ENCODE assay signal across 1 cellular context in genomic region chr16:14562691-14563491, GRCh38.
TF ChIP-seq lines count a peak whose summit lies in the region.

No MANE protein-coding gene starts in this region.

TF ChIP-seq in HepG2, 621 proteins besides CTCF, POLR2A, EP300 and RAD21 (continued from another document and continues in another):
- TF ChIP-seq ZFP91 (CRISPR knock-in tag; IDR thresholded peaks at IDR 0.05; ENCODE audit: borderline replicate concordance) (peak; percentile 95), HDAC1 (CRISPR knock-in tag; IDR thresholded peaks at IDR 0.05) (peak; percentile 27; the same call in 1 of the 2 replicates), MAFK (conservative IDR thresholded peaks at IDR 0.05 in 1 of 2, IDR thresholded peaks at IDR 0.05 in 1 of 2; ENCODE audit: low read length in 2 of 2) (peak in 1 of 2 experiments; percentile 43; a peak in 2 of 4 replicates), GMEB1 (CRISPR knock-in tag; IDR thresholded peaks at IDR 0.05; ENCODE audit: borderline replicate concordance) (no peak), ZNF232 (CRISPR knock-in tag; IDR thresholded peaks at IDR 0.05; ENCODE audit: borderline replicate concordance) (0 out of 2 replicates have a peak, but pooled peaks have one; percentile 43), POGZ (CRISPR knock-in tag; IDR thresholded peaks at IDR 0.05) (peak; percentile 71; the same call in 1 of the 2 replicates), UBTF (CRISPR knock-in tag; IDR thresholded peaks at IDR 0.05) (no peak), ZFP62 (CRISPR knock-in tag; IDR thresholded peaks at IDR 0.05) (no peak), ZNF792 (CRISPR knock-in tag; IDR thresholded peaks at IDR 0.05) (peak; percentile 88; the same call in 1 of the 2 replicates), ZNF441 (CRISPR knock-in tag; IDR thresholded peaks at IDR 0.05; ENCODE audit: borderline replicate concordance) (no peak), ZNF761 (CRISPR knock-in tag; conservative IDR thresholded peaks at IDR 0.05) (no peak; the same call in 1 of the 2 replicates), HES4 (CRISPR knock-in tag; IDR thresholded peaks at IDR 0.05; ENCODE audit: borderline replicate concordance) (no peak), RBAK (CRISPR knock-in tag; IDR thresholded peaks at IDR 0.05) (no peak), RCOR2 (CRISPR knock-in tag; IDR thresholded peaks at IDR 0.05) (peak; percentile 94), ZGPAT (CRISPR knock-in tag; IDR thresholded peaks at IDR 0.05) (peak; percentile 91), PRPF4 (IDR thresholded peaks at IDR 0.05; ENCODE audit: low read depth, low read length, poor library complexity, severe bottlenecking) (no peak), ZNF747 (CRISPR knock-in tag; IDR thresholded peaks at IDR 0.05; ENCODE audit: borderline replicate concordance) (peak; percentile 84; the same call in 1 of the 2 replicates), ZBTB49 (CRISPR knock-in tag; IDR thresholded peaks at IDR 0.05; ENCODE audit: borderline replicate concordance) (0 out of 2 replicates have a peak, but pooled peaks have one; percentile 31), NPAS2 (CRISPR knock-in tag; IDR thresholded peaks at IDR 0.05; ENCODE audit: borderline replicate concordance) (no peak), NFRKB (IDR thresholded peaks at IDR 0.05) (no peak), ZNF782 (CRISPR knock-in tag; IDR thresholded peaks at IDR 0.05; ENCODE audit: borderline replicate concordance) (no peak), ZMAT3 (CRISPR knock-in tag; conservative IDR thresholded peaks at IDR 0.05) (no peak), KLF11 (CRISPR knock-in tag; IDR thresholded peaks at IDR 0.05) (peak; percentile 82; the same call in 1 of the 2 replicates), MNT (IDR thresholded peaks at IDR 0.05) (peak; percentile 29; the same call in 1 of the 2 replicates), ATF3 (CRISPR knock-in tag; IDR thresholded peaks at IDR 0.05) (peak; percentile 84), HINFP (CRISPR knock-in tag; IDR thresholded peaks at IDR 0.05; ENCODE audit: low read depth) (no peak), ZBED4 (CRISPR knock-in tag; IDR thresholded peaks at IDR 0.05; ENCODE audit: borderline replicate concordance) (peak; percentile 42; the same call in 1 of the 2 replicates), ZIK1 (CRISPR knock-in tag; IDR thresholded peaks at IDR 0.05; ENCODE audit: borderline replicate concordance, low read depth) (no peak), DNMT1 (CRISPR knock-in tag; IDR thresholded peaks at IDR 0.05) (no peak), TEAD2 (CRISPR knock-in tag; IDR thresholded peaks at IDR 0.05) (no peak), ISL2 (CRISPR knock-in tag; IDR thresholded peaks at IDR 0.05) (peak; percentile 92), KMT2A (CRISPR knock-in tag; IDR thresholded peaks at IDR 0.05) (peak; percentile 70; the same call in 1 of the 2 replicates), GZF1 (CRISPR knock-in tag; IDR thresholded peaks at IDR 0.05) (no peak), ZNF33B (CRISPR knock-in tag; IDR thresholded peaks at IDR 0.05) (no peak), ZNF749 (CRISPR knock-in tag; IDR thresholded peaks at IDR 0.05; ENCODE audit: borderline replicate concordance) (0 out of 2 replicates have a peak, but pooled peaks have one; percentile 42), NCOR1 (IDR thresholded peaks at IDR 0.05; ENCODE audit: borderline replicate concordance, low read length) (peak; percentile 98), ZC3H4 (CRISPR knock-in tag; IDR thresholded peaks at IDR 0.05; ENCODE audit: borderline replicate concordance) (no peak), LBX2 (CRISPR knock-in tag; IDR thresholded peaks at IDR 0.05; ENCODE audit: borderline replicate concordance) (no peak), PRDM4 (CRISPR knock-in tag; IDR thresholded peaks at IDR 0.05; ENCODE audit: borderline replicate concordance) (no peak)
